Comparison of ENCODE assay signal across 8 cellular contexts in the genomic region with DNA sequence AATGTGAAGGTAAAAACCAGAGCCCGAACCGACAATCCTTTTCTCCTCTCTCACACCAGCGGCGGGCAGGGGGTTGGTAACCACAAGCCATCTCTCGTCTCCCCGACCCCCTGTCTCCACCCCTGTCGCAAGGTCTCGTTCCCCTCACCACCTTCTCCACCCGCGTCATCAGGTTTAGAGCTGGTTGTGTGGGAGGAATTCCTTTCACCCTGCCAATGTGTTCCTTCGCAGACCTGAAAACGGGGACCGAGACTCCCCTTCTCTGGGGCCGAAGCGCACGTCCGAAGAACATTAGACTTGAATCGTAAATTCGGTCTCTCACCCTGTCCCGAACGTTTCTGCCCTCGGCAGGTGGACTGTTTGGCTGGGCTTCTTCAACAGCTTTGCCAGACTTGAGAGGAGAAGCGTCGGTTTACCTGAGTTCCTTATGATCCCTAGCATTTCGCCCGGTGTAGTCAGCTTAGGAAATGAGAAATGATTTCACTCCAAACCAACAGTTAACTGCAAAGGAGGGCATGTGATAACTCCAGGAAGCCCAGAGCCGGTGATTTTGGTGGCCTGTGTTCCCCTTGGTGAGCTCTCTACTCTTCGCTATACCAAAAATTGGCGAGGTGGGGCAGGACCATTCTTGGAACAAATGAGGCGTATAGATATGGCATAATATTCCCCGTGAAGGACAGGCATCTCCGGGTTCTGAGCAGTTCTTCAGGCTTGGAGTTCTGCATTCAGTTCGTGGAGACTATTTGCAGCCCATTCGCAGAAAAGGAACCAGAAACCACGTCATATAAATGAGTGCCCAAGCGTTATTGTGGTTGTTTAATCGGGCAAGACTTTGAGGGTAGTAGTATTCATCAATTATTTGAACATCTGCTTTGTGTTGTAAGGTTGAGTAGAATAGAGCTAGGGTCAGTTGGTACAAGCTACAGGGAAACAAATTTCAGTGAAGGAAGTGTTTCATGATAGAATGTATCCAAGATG. TPM values are rescaled to one million over a fixed set of nuclear protein-coding genes. Genes with fewer than 3 reads are reported as not detected.
DNase-seq lines count a peak whose midpoint lies in the region; ATAC-seq and TF ChIP-seq lines count a peak whose summit lies in the region.

No MANE protein-coding gene starts in this region.

- peaks cover 0 to 15% of the 10 kb centered on the region in 2 donors for H3K36me3 ChIP-seq in vagina

- H3K4me1 ChIP-seq in vagina = peaks cover 14% of the 10 kb centered on the region

- H3K9me3 ChIP-seq in vagina = no peaks in the 10 kb centered on the region

- peak overlapping the region; percentile 69 to 81 for H3K4me3 ChIP-seq in vagina

- peak; percentile 9 for ATAC-seq in HG02798 (IDR thresholded peaks at IDR 0.05; ENCODE audit: poor library complexity, unreplicated experiment)
- ATAC-seq in omental fat pad (ENCODE audit: low FRiP score) = peak; percentile 45

- H3K27me3 ChIP-seq in vagina = no peaks in the 10 kb centered on the region

- intact Hi-C loops in head of caudate nucleus (cut with DNase I) (loop anchor here (2.0 to 10.0 kb wide), 2 partner anchors 95 to 97 kb away; a partner anchor contains a TSS), vagina (cut with DNase I) (no loop called here)

- DNase-seq in activated T-cell treated with anti-CD3 and anti-CD28 coated beads for 24 hours (ENCODE audit: low read depth) (peak; percentile 23), NCI-H748 (lab: John Stamatoyannopoulos, UW; ENCODE audit: unreplicated experiment) (peak; percentile 60), head of caudate nucleus (peak in 40 of 42 donors; percentile 9 to 78 (median 50)), omental fat pad (ENCODE audit: low spot score) (no peak), vagina (ENCODE audit: extremely low spot score in 2 of 2) (peak in 1 of 2 donors; percentile 90)
- no peak for DNase-seq in activated T-cell treated with anti-CD3 and anti-CD28 coated beads, Interleukin-2, amount 50 U/mL, for 48 hours
- DNase-seq in activated naive CD4-positive, alpha-beta T cell treated with anti-CD3 and anti-CD28 coated beads, Interleukin-2, amount 50 U/mL, for 16 hours = peak; percentile 54

- TF ChIP-seq CTCF in omental fat pad (IDR thresholded peaks at IDR 0.05) (no peak), vagina (IDR thresholded peaks at IDR 0.05) (no peak)

- H3K27ac ChIP-seq in vagina = peak overlapping the region; percentile 76

- TF ChIP-seq POLR2A in vagina (IDR thresholded peaks at IDR 0.05) = no peak

RNA-seq across cellular contexts. Expression of a gene that starts 0.7 kb away (rescaled TPM):
- total RNA-seq in omental fat pad (10 to 100 TPM; 13.8 to 18.6 (median 17.4) TPM), vagina (20.9 TPM)

Comparison
In these comparisons a context has a peak if more than half of its experiments do, and no peak if none do; other contexts are left out.
1. DNase-seq: peak in activated T-cell treated with anti-CD3 and anti-CD28 coated beads for 24 hours (single experiment), NCI-H748 (single experiment), activated naive CD4-positive, alpha-beta T cell treated with anti-CD3 and anti-CD28 coated beads, Interleukin-2, amount 50 U/mL, for 16 hours (single experiment) and head of caudate nucleus (40 of 42); none in activated T-cell treated with anti-CD3 and anti-CD28 coated beads, Interleukin-2, amount 50 U/mL, for 48 hours (0 of 2) and omental fat pad (single experiment).